In the genomic region with DNA sequence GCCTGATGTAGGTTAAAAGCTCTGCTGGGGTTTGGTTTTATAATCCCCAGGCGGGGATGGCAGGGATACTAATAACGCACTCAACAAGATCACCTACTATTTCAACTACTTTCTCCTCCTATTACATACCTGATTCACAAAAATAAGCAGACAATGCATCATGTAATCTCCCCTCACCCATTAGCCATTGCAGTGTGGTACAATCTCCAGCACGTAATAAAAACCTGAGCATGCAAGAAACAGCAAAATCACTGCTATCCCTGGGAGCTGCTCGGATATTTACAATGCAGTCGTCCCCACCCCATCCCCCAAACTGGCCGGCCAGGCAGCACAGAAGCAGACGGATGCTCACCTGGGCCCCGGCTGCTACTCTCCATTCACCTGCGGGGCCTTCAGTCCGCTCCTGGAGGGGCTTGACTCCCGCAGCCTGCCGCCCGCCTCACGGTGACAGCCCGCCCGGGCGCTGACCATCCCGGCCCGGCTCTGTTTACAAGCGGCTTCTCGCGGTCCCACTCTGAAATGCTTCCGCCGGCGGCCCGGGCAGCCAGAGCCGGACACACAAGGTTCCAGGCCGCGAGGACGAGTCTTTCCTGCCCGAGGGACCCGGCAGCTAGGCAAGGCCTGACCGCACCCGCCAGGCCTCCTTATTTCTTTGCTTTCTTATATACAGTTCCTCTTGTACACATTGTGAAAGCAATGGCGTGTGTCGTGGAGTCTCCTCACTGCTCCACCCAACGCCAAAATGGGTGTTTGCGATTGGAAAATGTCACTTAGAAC, we compare ENCODE assay signal across 1 cellular context.
TF ChIP-seq lines count a peak whose summit lies in the region.

TSS of gene PLEKHM3 (minus strand) at position 491 of the 777 bp plus-strand sequence. CDS start 23,888 bp downstream, outside the sequence.

TF ChIP-seq in K562, 482 proteins besides CTCF, POLR2A, EP300 and RAD21 (continued from another document and continues in another):
- peak; percentile 40; the same call in 1 of the 2 replicates for TF ChIP-seq KLF13 (tag; IDR thresholded peaks at IDR 0.05; ENCODE audit: borderline replicate concordance, low read depth)
- TF ChIP-seq, protein P1, sequence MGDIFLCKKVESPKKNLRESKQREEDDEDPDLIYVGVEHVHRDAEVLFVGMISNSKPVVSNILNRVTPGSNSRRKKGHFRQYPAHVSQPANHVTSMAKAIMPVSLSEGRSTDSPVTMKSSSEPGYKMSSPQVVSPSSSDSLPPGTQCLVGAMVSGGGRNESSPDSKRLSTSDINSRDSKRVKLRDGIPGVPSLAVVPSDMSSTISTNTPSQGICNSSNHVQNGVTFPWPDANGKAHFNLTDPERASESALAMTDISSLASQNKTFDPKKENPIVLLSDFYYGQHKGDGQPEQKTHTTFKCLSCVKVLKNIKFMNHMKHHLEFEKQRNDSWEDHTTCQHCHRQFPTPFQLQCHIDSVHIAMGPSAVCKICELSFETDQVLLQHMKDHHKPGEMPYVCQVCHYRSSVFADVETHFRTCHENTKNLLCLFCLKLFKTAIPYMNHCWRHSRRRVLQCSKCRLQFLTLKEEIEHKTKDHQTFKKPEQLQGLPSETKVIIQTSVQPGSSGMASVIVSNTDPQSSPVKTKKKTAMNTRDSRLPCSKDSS (IDR thresholded peaks at IDR 0.05; ENCODE audit: low read depth, partially characterized antibody): no peak
- no peak for TF ChIP-seq ZNF143 (CRISPR knock-in tag; IDR thresholded peaks at IDR 0.05)
- TF ChIP-seq USF2 (CRISPR knock-in tag; IDR thresholded peaks at IDR 0.05): no peak
- TF ChIP-seq, protein P2, sequence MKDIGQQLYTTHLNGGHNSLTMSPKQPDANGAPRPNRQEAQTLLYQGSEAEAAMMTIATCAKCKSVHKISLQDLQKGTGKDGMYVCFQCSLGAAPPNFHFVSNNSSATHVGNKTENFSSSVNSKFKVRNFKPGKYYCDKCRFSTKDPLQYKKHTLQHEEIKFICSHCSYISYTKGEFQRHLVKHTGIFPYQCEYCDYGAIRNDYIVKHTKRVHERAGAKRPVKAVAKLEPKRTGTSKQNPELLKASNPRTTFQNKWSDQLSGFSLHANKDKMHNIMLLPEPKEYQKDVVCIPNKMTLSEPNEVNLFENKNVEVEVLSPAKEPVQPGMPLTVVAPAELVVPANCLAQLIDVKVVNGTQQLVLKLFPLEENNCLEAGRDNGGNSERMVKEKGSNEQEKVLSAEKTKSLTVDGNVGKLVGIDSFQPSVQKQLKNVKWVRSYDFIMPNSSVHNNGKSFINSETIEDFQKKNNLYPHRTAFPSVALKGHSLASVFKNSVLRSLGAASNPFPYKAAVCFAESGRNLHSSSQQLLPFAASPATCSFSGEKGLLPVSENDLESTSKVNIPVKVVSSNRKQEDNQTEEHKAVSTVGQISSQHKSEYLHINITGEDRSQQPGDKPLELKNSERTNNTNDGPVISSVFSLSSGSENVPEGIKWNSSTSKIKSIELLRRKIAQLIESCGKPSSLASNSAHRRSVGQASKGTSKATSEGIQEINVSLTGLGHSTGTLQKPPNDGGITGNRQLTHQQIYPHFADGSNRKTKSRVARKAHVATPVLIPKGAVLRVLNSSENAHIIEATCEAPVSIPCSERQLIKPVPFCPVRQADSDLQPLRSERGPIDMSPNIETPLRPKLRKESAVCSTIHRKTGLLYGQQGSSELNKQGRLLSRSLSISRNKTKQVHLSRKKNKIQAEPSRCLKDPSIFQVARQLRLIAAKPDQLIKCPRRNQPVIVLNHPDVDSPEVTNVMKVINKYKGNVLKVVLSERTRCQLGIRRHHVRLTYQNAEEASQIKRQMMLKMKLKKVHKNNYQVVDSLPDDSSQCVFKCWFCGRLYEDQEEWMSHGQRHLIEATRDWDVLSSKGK (CRISPR knock-in tag; IDR thresholded peaks at IDR 0.05): no peak
- TF ChIP-seq, protein P3, sequence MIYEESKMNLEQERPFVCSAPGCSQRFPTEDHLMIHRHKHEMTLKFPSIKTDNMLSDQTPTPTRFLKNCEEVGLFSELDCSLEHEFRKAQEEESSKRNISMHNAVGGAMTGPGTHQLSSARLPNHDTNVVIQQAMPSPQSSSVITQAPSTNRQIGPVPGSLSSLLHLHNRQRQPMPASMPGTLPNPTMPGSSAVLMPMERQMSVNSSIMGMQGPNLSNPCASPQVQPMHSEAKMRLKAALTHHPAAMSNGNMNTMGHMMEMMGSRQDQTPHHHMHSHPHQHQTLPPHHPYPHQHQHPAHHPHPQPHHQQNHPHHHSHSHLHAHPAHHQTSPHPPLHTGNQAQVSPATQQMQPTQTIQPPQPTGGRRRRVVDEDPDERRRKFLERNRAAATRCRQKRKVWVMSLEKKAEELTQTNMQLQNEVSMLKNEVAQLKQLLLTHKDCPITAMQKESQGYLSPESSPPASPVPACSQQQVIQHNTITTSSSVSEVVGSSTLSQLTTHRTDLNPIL (CRISPR knock-in tag; IDR thresholded peaks at IDR 0.05): no peak
- no peak for TF ChIP-seq PCBP2 (IDR thresholded peaks at IDR 0.05; ENCODE audit: low read depth, low read length, poor library complexity, severe bottlenecking)
- no peak for TF ChIP-seq SMARCB1 (IDR thresholded peaks at IDR 0.05; ENCODE audit: insufficient read length, low read depth)
- no peak for TF ChIP-seq PREB (CRISPR knock-in tag; IDR thresholded peaks at IDR 0.05)
- TF ChIP-seq WHSC1 (IDR thresholded peaks at IDR 0.05; ENCODE audit: low read length): no peak
- no peak; a peak in 1 of 4 replicates for TF ChIP-seq CSDE1 (IDR thresholded peaks at IDR 0.05)
- peak; percentile 98 for TF ChIP-seq TAF1 (IDR thresholded peaks at IDR 0.05; ENCODE audit: control insufficient read depth, extremely low read depth, insufficient read depth, low read length, severe bottlenecking)
- no peak for TF ChIP-seq ILF3 (IDR thresholded peaks at IDR 0.05; ENCODE audit: borderline replicate concordance)
- no peak for TF ChIP-seq IRF1 (CRISPR knock-in tag; IDR thresholded peaks at IDR 0.05; ENCODE audit: borderline replicate concordance)
- TF ChIP-seq NCOA6 (IDR thresholded peaks at IDR 0.05): no peak
- TF ChIP-seq, protein P4, sequence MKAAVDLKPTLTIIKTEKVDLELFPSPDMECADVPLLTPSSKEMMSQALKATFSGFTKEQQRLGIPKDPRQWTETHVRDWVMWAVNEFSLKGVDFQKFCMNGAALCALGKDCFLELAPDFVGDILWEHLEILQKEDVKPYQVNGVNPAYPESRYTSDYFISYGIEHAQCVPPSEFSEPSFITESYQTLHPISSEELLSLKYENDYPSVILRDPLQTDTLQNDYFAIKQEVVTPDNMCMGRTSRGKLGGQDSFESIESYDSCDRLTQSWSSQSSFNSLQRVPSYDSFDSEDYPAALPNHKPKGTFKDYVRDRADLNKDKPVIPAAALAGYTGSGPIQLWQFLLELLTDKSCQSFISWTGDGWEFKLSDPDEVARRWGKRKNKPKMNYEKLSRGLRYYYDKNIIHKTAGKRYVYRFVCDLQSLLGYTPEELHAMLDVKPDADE (conservative IDR thresholded peaks at IDR 0.05; ENCODE audit: control insufficient read depth, low read depth, low read length): no peak
- no peak for TF ChIP-seq SETDB1 (IDR thresholded peaks at IDR 0.05; ENCODE audit: low read length)
- no peak for TF ChIP-seq RFX7 (CRISPR knock-in tag; IDR thresholded peaks at IDR 0.05)
- peak; percentile 58 for TF ChIP-seq CCNT2 (IDR thresholded peaks at IDR 0.05; ENCODE audit: borderline replicate concordance, extremely low read depth, insufficient read length, low read depth, low read length)
- TF ChIP-seq ZFPM2 (CRISPR knock-in tag; IDR thresholded peaks at IDR 0.05): no peak
- TF ChIP-seq NKRF (IDR thresholded peaks at IDR 0.05; ENCODE audit: borderline replicate concordance): no peak
- no peak for TF ChIP-seq ZNF444 (CRISPR knock-in tag; IDR thresholded peaks at IDR 0.05)
- TF ChIP-seq, protein P5, sequence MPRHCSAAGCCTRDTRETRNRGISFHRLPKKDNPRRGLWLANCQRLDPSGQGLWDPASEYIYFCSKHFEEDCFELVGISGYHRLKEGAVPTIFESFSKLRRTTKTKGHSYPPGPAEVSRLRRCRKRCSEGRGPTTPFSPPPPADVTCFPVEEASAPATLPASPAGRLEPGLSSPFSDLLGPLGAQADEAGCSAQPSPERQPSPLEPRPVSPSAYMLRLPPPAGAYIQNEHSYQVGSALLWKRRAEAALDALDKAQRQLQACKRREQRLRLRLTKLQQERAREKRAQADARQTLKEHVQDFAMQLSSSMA (CRISPR knock-in tag; IDR thresholded peaks at IDR 0.05): no peak
- no peak for TF ChIP-seq ZNF764 (CRISPR knock-in tag; IDR thresholded peaks at IDR 0.05; ENCODE audit: low read depth)
- peak; percentile 75 for TF ChIP-seq CBX1 (IDR thresholded peaks at IDR 0.05; ENCODE audit: low read depth)
- no peak for TF ChIP-seq ZNF324 (CRISPR knock-in tag; IDR thresholded peaks at IDR 0.05)
- TF ChIP-seq, protein P6, sequence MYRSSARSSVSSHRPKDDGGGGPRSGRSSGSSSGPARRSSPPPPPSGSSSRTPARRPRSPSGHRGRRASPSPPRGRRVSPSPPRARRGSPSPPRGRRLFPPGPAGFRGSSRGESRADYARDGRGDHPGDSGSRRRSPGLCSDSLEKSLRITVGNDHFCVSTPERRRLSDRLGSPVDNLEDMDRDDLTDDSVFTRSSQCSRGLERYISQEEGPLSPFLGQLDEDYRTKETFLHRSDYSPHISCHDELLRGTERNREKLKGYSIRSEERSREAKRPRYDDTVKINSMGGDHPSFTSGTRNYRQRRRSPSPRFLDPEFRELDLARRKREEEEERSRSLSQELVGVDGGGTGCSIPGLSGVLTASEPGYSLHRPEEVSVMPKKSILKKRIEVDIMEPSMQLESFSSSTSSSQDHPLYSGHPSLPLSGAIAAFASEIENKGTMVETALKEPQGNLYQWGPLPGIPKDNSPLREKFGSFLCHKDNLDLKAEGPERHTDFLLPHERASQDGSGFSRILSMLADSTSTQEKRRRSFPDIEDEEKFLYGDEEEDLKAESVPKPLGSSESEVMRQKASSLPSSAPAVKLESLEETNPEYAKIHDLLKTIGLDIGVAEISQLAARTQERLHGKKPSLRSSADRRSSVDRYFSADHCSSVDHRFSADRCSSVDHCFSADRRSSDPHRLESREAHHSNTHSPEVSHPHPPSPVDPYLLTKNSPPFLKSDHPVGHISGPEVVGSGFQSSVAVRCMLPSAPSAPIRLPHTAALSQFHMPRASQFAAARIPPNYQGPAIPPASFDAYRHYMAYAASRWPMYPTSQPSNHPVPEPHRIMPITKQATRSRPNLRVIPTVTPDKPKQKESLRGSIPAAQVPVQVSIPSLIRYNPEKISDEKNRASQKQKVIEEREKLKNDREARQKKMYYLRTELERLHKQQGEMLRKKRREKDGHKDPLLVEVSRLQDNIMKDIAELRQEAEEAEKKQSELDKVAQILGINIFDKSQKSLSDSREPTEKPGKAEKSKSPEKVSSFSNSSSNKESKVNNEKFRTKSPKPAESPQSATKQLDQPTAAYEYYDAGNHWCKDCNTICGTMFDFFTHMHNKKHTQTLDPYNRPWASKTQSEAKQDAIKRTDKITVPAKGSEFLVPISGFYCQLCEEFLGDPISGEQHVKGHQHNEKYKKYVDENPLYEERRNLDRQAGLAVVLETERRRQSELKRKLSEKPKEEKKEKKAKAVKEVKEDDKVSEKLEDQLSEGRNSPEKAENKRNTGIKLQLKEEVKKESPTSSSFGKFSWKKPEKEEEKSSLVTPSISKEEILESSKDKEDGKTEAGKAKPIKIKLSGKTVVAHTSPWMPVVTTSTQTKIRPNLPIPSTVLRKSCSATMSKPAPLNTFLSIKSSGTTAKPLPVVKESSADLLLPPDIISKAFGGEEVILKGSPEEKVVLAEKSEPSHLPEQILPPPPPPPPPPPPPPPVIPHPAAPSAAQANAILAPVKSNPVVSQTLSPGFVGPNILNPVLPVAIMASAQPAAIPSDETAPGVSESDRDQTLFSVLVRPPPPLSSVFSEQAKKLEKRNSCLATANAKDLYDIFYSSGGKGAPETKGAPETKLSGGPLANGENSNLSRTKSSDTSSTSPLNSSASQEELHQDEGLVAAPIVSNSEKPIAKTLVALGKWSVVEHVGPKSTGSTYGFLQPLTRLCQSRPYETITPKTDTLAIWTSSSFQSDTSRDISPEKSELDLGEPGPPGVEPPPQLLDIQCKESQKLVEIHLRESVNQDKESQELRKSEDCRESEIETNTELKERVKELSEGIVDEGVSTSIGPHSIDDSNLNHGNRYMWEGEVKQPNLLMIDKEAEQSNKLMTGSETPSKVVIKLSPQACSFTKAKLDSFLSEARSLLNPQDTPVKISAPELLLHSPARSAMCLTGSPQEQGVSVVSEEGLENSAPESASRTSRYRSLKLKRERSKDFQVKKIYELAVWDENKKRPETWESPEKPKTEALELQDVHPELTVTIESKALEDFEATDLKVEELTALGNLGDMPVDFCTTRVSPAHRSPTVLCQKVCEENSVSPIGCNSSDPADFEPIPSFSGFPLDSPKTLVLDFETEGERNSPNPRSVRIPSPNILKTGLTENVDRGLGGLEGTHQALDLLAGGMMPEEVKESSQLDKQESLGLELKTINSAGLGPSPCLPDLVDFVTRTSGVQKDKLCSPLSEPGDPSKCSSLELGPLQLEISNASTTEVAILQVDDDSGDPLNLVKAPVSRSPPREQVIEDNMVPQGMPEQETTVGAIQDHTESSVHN (IDR thresholded peaks at IDR 0.05; ENCODE audit: borderline replicate concordance in 1 of 2, low read depth in 1 of 2): no peak
- TF ChIP-seq ZKSCAN8 (CRISPR knock-in tag; IDR thresholded peaks at IDR 0.05): no peak
- peak; percentile 65 for TF ChIP-seq POLR2H (tag; IDR thresholded peaks at IDR 0.05; ENCODE audit: low read depth)
